ENCODE assay signal across 1 cellular context in genomic region chr16:67430504-67431076, GRCh38.
A peak's percentile ranks its signal among the peaks of the same experiment; 100 is the strongest.
TF ChIP-seq lines count a peak whose summit lies in the region.

No MANE protein-coding gene starts in this region.

TF ChIP-seq in HepG2, 621 proteins besides CTCF, POLR2A, EP300 and RAD21 (continued from another document and continues in another):
- peak; percentile 54 for TF ChIP-seq MED1 (CRISPR knock-in tag; IDR thresholded peaks at IDR 0.05)
- TF ChIP-seq GTF2F1 (IDR thresholded peaks at IDR 0.05; ENCODE audit: low read length) = no peak
- peak; percentile 60; the same call in 1 of the 2 replicates for TF ChIP-seq RXRA (CRISPR knock-in tag; IDR thresholded peaks at IDR 0.05)
- TF ChIP-seq, protein P1, sequence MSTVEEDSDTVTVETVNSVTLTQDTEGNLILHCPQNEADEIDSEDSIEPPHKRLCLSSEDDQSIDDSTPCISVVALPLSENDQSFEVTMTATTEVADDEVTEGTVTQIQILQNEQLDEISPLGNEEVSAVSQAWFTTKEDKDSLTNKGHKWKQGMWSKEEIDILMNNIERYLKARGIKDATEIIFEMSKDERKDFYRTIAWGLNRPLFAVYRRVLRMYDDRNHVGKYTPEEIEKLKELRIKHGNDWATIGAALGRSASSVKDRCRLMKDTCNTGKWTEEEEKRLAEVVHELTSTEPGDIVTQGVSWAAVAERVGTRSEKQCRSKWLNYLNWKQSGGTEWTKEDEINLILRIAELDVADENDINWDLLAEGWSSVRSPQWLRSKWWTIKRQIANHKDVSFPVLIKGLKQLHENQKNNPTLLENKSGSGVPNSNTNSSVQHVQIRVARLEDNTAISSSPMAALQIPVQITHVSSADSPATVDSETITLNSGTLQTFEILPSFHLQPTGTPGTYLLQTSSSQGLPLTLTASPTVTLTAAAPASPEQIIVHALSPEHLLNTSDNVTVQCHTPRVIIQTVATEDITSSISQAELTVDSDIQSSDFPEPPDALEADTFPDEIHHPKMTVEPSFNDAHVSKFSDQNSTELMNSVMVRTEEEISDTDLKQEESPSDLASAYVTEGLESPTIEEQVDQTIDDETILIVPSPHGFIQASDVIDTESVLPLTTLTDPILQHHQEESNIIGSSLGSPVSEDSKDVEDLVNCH (CRISPR knock-in tag; IDR thresholded peaks at IDR 0.05) = peak; percentile 78; the same call in 1 of the 2 replicates
- TF ChIP-seq, protein P2, sequence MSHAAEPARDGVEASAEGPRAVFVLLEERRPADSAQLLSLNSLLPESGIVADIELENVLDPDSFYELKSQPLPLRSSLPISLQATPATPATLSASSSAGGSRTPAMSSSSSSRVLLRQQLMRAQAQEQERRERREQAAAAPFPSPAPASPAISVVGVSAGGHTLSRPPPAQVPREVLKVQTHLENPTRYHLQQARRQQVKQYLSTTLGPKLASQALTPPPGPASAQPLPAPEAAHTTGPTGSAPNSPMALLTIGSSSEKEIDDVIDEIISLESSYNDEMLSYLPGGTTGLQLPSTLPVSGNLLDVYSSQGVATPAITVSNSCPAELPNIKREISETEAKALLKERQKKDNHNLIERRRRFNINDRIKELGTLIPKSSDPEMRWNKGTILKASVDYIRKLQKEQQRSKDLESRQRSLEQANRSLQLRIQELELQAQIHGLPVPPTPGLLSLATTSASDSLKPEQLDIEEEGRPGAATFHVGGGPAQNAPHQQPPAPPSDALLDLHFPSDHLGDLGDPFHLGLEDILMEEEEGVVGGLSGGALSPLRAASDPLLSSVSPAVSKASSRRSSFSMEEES (CRISPR knock-in tag; IDR thresholded peaks at IDR 0.05) = no peak
- TF ChIP-seq, protein P3, sequence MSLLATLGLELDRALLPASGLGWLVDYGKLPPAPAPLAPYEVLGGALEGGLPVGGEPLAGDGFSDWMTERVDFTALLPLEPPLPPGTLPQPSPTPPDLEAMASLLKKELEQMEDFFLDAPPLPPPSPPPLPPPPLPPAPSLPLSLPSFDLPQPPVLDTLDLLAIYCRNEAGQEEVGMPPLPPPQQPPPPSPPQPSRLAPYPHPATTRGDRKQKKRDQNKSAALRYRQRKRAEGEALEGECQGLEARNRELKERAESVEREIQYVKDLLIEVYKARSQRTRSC (CRISPR knock-in tag; IDR thresholded peaks at IDR 0.05; ENCODE audit: low read depth) = peak; percentile 94
- no peak; the same call in 1 of the 2 replicates for TF ChIP-seq GATA4 (IDR thresholded peaks at IDR 0.05; ENCODE audit: borderline replicate concordance, low read depth)
- TF ChIP-seq HOXA5 (CRISPR knock-in tag; IDR thresholded peaks at IDR 0.05) = peak; percentile 64; the same call in 1 of the 2 replicates
- no peak for TF ChIP-seq CENPX (CRISPR knock-in tag; IDR thresholded peaks at IDR 0.05)
- TF ChIP-seq ZNF629 (CRISPR knock-in tag; conservative IDR thresholded peaks at IDR 0.05) = 0 out of 2 replicates have a peak, but pooled peaks have one; percentile 8
- no peak for TF ChIP-seq ZNF773 (CRISPR knock-in tag; IDR thresholded peaks at IDR 0.05; ENCODE audit: borderline replicate concordance)
- TF ChIP-seq, protein P4, sequence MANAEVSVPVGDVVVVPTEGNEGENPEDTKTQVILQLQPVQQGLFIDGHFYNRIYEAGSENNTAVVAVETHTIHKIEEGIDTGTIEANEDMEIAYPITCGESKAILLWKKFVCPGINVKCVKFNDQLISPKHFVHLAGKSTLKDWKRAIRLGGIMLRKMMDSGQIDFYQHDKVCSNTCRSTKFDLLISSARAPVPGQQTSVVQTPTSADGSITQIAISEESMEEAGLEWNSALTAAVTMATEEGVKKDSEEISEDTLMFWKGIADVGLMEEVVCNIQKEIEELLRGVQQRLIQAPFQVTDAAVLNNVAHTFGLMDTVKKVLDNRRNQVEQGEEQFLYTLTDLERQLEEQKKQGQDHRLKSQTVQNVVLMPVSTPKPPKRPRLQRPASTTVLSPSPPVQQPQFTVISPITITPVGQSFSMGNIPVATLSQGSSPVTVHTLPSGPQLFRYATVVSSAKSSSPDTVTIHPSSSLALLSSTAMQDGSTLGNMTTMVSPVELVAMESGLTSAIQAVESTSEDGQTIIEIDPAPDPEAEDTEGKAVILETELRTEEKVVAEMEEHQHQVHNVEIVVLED (CRISPR knock-in tag; IDR thresholded peaks at IDR 0.05; ENCODE audit: borderline replicate concordance) = peak; percentile 55; the same call in 1 of the 2 replicates
- TF ChIP-seq PPARG (CRISPR knock-in tag; conservative IDR thresholded peaks at IDR 0.05) = no peak
- peak; percentile 78 for TF ChIP-seq NRL (CRISPR knock-in tag; IDR thresholded peaks at IDR 0.05; ENCODE audit: borderline replicate concordance)
- TF ChIP-seq, protein P5, sequence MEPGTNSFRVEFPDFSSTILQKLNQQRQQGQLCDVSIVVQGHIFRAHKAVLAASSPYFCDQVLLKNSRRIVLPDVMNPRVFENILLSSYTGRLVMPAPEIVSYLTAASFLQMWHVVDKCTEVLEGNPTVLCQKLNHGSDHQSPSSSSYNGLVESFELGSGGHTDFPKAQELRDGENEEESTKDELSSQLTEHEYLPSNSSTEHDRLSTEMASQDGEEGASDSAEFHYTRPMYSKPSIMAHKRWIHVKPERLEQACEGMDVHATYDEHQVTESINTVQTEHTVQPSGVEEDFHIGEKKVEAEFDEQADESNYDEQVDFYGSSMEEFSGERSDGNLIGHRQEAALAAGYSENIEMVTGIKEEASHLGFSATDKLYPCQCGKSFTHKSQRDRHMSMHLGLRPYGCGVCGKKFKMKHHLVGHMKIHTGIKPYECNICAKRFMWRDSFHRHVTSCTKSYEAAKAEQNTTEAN (CRISPR knock-in tag; conservative IDR thresholded peaks at IDR 0.05) = peak; percentile 63
- TF ChIP-seq HHEX (CRISPR knock-in tag; IDR thresholded peaks at IDR 0.05) = no peak
- no peak for TF ChIP-seq HNRNPK (IDR thresholded peaks at IDR 0.05; ENCODE audit: low read depth, low read length, poor library complexity, severe bottlenecking)
- TF ChIP-seq ZBTB39 (CRISPR knock-in tag; IDR thresholded peaks at IDR 0.05) = no peak; the same call in 1 of the 2 replicates
- TF ChIP-seq ZNF24 (IDR thresholded peaks at IDR 0.05) = no peak
- TF ChIP-seq ZSCAN29 (CRISPR knock-in tag; conservative IDR thresholded peaks at IDR 0.05) = peak; percentile 89
- TF ChIP-seq ZNF646 (CRISPR knock-in tag; IDR thresholded peaks at IDR 0.05) = peak; percentile 58; the same call in 1 of the 2 replicates
- TF ChIP-seq ZNF18 (CRISPR knock-in tag; IDR thresholded peaks at IDR 0.05; ENCODE audit: insufficient replicate concordance) = peak; percentile 78
- TF ChIP-seq ZNF652 (CRISPR knock-in tag; IDR thresholded peaks at IDR 0.05; ENCODE audit: borderline replicate concordance, low read depth) = no peak
- peak; percentile 83; the same call in 1 of the 2 replicates for TF ChIP-seq ZNF724P (CRISPR knock-in tag; IDR thresholded peaks at IDR 0.05; ENCODE audit: borderline replicate concordance)
- no peak for TF ChIP-seq CBFB (CRISPR knock-in tag; IDR thresholded peaks at IDR 0.05)
- TF ChIP-seq ZNF205 (CRISPR knock-in tag; IDR thresholded peaks at IDR 0.05) = peak; percentile 38; the same call in 1 of the 2 replicates
- 0 out of 2 replicates have a peak, but pooled peaks have one; percentile 85 for TF ChIP-seq ZNF275 (CRISPR knock-in tag; IDR thresholded peaks at IDR 0.05; ENCODE audit: borderline replicate concordance)
- TF ChIP-seq ZNF589 (CRISPR knock-in tag; conservative IDR thresholded peaks at IDR 0.05) = 0 out of 2 replicates have a peak, but pooled peaks have one; percentile 29
- 0 out of 2 replicates have a peak, but pooled peaks have one; percentile 33 for TF ChIP-seq ATAD3A (CRISPR knock-in tag; IDR thresholded peaks at IDR 0.05)
- no peak for TF ChIP-seq TCF12 (IDR thresholded peaks at IDR 0.05)
- no peak; the same call in 1 of the 2 replicates for TF ChIP-seq TCF12 (CRISPR knock-in tag; IDR thresholded peaks at IDR 0.05)
- peak; percentile 59; the same call in 1 of the 2 replicates for TF ChIP-seq JUN (CRISPR knock-in tag; IDR thresholded peaks at IDR 0.05)
- no peak for TF ChIP-seq ZNF280D (CRISPR knock-in tag; IDR thresholded peaks at IDR 0.05)
- TF ChIP-seq CREB1 (IDR thresholded peaks at IDR 0.05) = no peak
- TF ChIP-seq CREB1 (CRISPR knock-in tag; IDR thresholded peaks at IDR 0.05) = no peak
